ENCODE assay signal across 10 cellular contexts in the genomic region with DNA sequence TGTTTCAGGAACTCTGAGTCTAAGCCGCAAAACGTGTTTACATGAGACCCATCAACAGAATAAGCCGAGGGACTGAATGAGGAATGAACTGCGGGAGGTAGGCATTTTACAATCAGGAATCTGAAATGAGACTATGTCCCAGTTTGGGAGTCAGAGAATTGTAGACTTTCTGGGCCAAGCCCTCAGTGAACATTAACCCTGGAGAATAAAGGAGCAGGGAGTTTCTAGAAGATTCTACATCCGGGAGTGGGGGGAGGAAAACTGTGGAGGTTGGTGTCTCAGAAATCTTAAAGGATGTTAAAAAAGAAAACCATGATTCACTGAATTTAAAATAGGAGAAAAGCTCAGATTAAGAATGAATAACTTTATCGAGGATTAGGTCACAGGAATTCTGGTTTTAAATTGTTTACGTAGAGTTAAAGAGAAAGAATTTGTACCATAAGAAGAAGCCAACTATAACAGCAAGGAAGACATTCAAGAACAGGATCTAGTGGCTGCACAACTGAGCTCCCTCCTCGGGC. TPM values are rescaled to one million over a fixed set of nuclear protein-coding genes. Genes with fewer than 3 reads are reported as not detected.
DNase-seq lines count a peak whose midpoint lies in the region; FAIRE-seq and TF ChIP-seq lines count a peak whose summit lies in the region.
"Had no signal": no experiment of that assay in that cellular context is flagged by ENCODE, and none has a peak within 500 bp of the region (broad histone marks: within the 10 kb centered on the region; RNA-seq: fewer than 3 reads in every experiment).

No MANE protein-coding gene starts in this region.

- no peak overlapping the region for H3K14ac ChIP-seq in H1 (ENCODE audit: insufficient read length)

- no peak for TF ChIP-seq CTCF in H1 (IDR thresholded peaks at IDR 0.05; ENCODE audit: control extremely low read depth in 1 of 3, insufficient read depth in 1 of 3, low read depth in 1 of 3, low read length in 3 of 3)
- TF ChIP-seq CTCF in mesothelial cell of epicardium (IDR thresholded peaks at IDR 0.05; ENCODE audit: unreplicated experiment): no peak
- TF ChIP-seq CTCF in transverse colon (IDR thresholded peaks at IDR 0.05): no peak

- peaks cover 4% of the 10 kb centered on the region; the same call in 1 of the 2 replicates for H3K23me2 ChIP-seq in H1 (ENCODE audit: low read depth, low read length)

- H3K56ac ChIP-seq in H1 (replicated peaks; ENCODE audit: insufficient read length, low read depth, low read length): no peak overlapping the region

- peaks cover 10% of the 10 kb centered on the region for H3K27me3 Mint-ChIP-seq in mesothelial cell of epicardium (ENCODE audit: low read depth)
- peaks cover 4% of the 10 kb centered on the region for H3K27me3 Mint-ChIP-seq in activated CD4-positive, alpha-beta T cell treated with anti-CD3 and anti-CD28 coated beads, Interleukin-2, amount 10 ng/mL, durations not matched to agents 24 days and 14 days

- peaks cover 33% of the 10 kb centered on the region for H3K4me1 Mint-ChIP-seq in mesothelial cell of epicardium
- peaks cover 12% of the 10 kb centered on the region for H3K4me1 Mint-ChIP-seq in activated CD4-positive, alpha-beta T cell treated with anti-CD3 and anti-CD28 coated beads, Interleukin-2, amount 10 ng/mL, durations not matched to agents 24 days and 14 days

- no peak overlapping the region; a peak in 1 of 7 replicates for H3K9ac ChIP-seq in H1 (replicated peaks in 1 of 4; ENCODE audit: extremely low read depth in 1 of 4, low read depth in 3 of 4, low read length in 3 of 4)

- peak overlapping the region; percentile 86 for H3K27ac Mint-ChIP-seq in mesothelial cell of epicardium
- no peak overlapping the region for H3K27ac Mint-ChIP-seq in activated CD4-positive, alpha-beta T cell treated with anti-CD3 and anti-CD28 coated beads, Interleukin-2, amount 10 ng/mL, durations not matched to agents 24 days and 14 days

- H3K27me3 ChIP-seq in H1 (replicated peaks in 1 of 4; ENCODE audit: control insufficient read depth in 3 of 4, extremely low read depth in 1 of 4, insufficient read depth in 3 of 4, low read length in 3 of 4) (peaks cover 0 to 15% (median 13%) of the 10 kb centered on the region in 4 experiments; a peak in 6 of 7 replicates), transverse colon (no peaks in the 10 kb centered on the region)

- CTCF ChIA-PET in H1 (lab: Charles Lee; ENCODE audit: partially characterized antibody): interaction anchor here (0.7 to 1.9 kb wide), 9 partner anchors 10 to 124 kb away, joined by 3 to 14 read pairs (median 3); no protein-coding TSS in a partner anchor

- H2BK12ac ChIP-seq in H1 (ENCODE audit: low read depth, low read length): 0 out of 2 replicates have a peak overlapping the region, but pooled peaks have one; percentile 44

- no peaks in the 10 kb centered on the region for H3K9me3 Mint-ChIP-seq in mesothelial cell of epicardium
- H3K9me3 Mint-ChIP-seq in activated CD4-positive, alpha-beta T cell treated with anti-CD3 and anti-CD28 coated beads, Interleukin-2, amount 10 ng/mL, durations not matched to agents 24 days and 14 days: no peaks in the 10 kb centered on the region

- H4K5ac ChIP-seq in H1 (ENCODE audit: insufficient read length, low read depth, low read length): no peak overlapping the region

- H3K4me1 ChIP-seq in H1 (replicated peaks in 1 of 4; ENCODE audit: control insufficient read depth in 3 of 4, insufficient read depth in 4 of 4, low read length in 3 of 4) (peaks cover 0 to 14% (median 10%) of the 10 kb centered on the region in 4 experiments; a peak in 6 of 7 replicates), transverse colon (peaks cover 26 to 64% (median 46%) of the 10 kb centered on the region in 4 donors)

- intact Hi-C loops in transverse colon (cut with DNase I; ENCODE audit: low total_unique reads): no loop called here
- intact Hi-C loops in activated CD4-positive, alpha-beta T cell treated with anti-CD3 and anti-CD28 coated beads, Interleukin-2, amount 10 ng/mL, durations not matched to agents 24 days and 14 days (cut with micrococcal nuclease): no loop called here

- H2BK15ac ChIP-seq in H1 (ENCODE audit: low read length): no peak overlapping the region

- no peaks in the 10 kb centered on the region for H3K36me3 Mint-ChIP-seq in mesothelial cell of epicardium
- H3K36me3 Mint-ChIP-seq in activated CD4-positive, alpha-beta T cell treated with anti-CD3 and anti-CD28 coated beads, Interleukin-2, amount 10 ng/mL, durations not matched to agents 24 days and 14 days (ENCODE audit: low read depth): no peaks in the 10 kb centered on the region

- TF ChIP-seq EP300 in H1 (IDR thresholded peaks at IDR 0.05; ENCODE audit: borderline replicate concordance in 1 of 2, low read depth in 2 of 2, low read length in 2 of 2) (no peak), transverse colon (IDR thresholded peaks at IDR 0.05; ENCODE audit: low read depth) (no peak)

- peak overlapping the region; percentile 62 for H3K4me3 Mint-ChIP-seq in mesothelial cell of epicardium
- no peak overlapping the region for H3K4me3 Mint-ChIP-seq in activated CD4-positive, alpha-beta T cell treated with anti-CD3 and anti-CD28 coated beads, Interleukin-2, amount 10 ng/mL, durations not matched to agents 24 days and 14 days

- POLR2A ChIA-PET in H1 (lab: Charles Lee; ENCODE audit: partially characterized antibody): interaction anchor here (1.3 kb wide), 1 partner anchor 29 kb away, joined by 3 read pairs; no protein-coding TSS in a partner anchor

- no peak for FAIRE-seq in H1 (lab: Jason Lieb, UNC)

- TF ChIP-seq POLR2A in H1 (IDR thresholded peaks at IDR 0.05; ENCODE audit: control extremely low read depth in 1 of 2, low read depth in 2 of 2, low read length in 2 of 2): no peak
- no peak for TF ChIP-seq POLR2A in transverse colon (IDR thresholded peaks at IDR 0.05)

- no peaks in the 10 kb centered on the region for H3K79me2 ChIP-seq in H1 (ENCODE audit: control insufficient read depth in 1 of 2, insufficient read depth in 2 of 2, low read length in 2 of 2)

- DNase-seq in DMS153 treated with DMSO at 0.1 percent for 48 hours (lab: John Stamatoyannopoulos, UW; ENCODE audit: unreplicated experiment) (peak; percentile 24), DMS153 (lab: John Stamatoyannopoulos, UW) (no peak), H1 (ENCODE audit: low read depth in 1 of 2, low spot score in 2 of 2) (no peak), mesothelial cell of epicardium (ENCODE audit: low spot score in 2 of 2, unreplicated experiment in 2 of 2) (no peak), transverse colon (peak; percentile 50), SW 1271 (lab: John Stamatoyannopoulos, UW) (no peak), ureter (ENCODE audit: low spot score) (no peak)
- no peak for DNase-seq in activated CD4-positive, alpha-beta T cell treated with anti-CD3 and anti-CD28 coated beads, Interleukin-2, amount 10 ng/mL, durations not matched to agents 24 days and 14 days
- DNase-seq: 8988T had no signal

- H3K9me3 ChIP-seq in H1 (ENCODE audit: insufficient read depth in 2 of 2, low read depth in 1 of 2, low read length in 1 of 2) (no peaks in the 10 kb centered on the region), transverse colon (no peaks in the 10 kb centered on the region)

- no peak overlapping the region for H2BK20ac ChIP-seq in H1 (ENCODE audit: low read length)

- no peak overlapping the region for H2AK5ac ChIP-seq in H1 (ENCODE audit: low read depth, low read length)

- H3K18ac ChIP-seq in H1 (ENCODE audit: extremely low read depth, low read length): peak overlapping the region; percentile 48; the same call in 1 of the 2 replicates

- H4K8ac ChIP-seq in H1 (ENCODE audit: extremely low read depth, insufficient read depth, low read length): 0 out of 2 replicates have a peak overlapping the region, but pooled peaks have one; percentile 37

- no peaks in the 10 kb centered on the region for H3K79me1 ChIP-seq in H1 (ENCODE audit: low read depth, low read length)

- H2AFZ ChIP-seq in H1 (ENCODE audit: low read length): peak overlapping the region; percentile 79

- no peaks in the 10 kb centered on the region for H4K20me1 ChIP-seq in H1 (replicated peaks in 1 of 2; ENCODE audit: control insufficient read depth in 1 of 2, insufficient read depth in 2 of 2, low read length in 2 of 2)

- H2BK5ac ChIP-seq in H1 (ENCODE audit: low read depth, low read length): no peak overlapping the region

- H3K4ac ChIP-seq in H1 (replicated peaks; ENCODE audit: insufficient read length, low read depth, low read length): no peak overlapping the region

- H3K4me2 ChIP-seq in H1 (ENCODE audit: insufficient read depth in 1 of 2, low read depth in 2 of 2, low read length in 2 of 2): peak overlapping the region; percentile 84 to 93

- H3K23ac ChIP-seq in H1 (ENCODE audit: insufficient read length): no peak overlapping the region

- H2BK120ac ChIP-seq in H1 (replicated peaks; ENCODE audit: low read depth, low read length): no peak overlapping the region

- TF ChIP-seq RAD21 in H1 (IDR thresholded peaks at IDR 0.05 in 1 of 2, conservative IDR thresholded peaks at IDR 0.05 in 1 of 2; ENCODE audit: low read depth in 2 of 2, low read length in 2 of 2): no peak

- no peak overlapping the region for H4K91ac ChIP-seq in H1 (replicated peaks; ENCODE audit: insufficient read length, low read length)

- H3K27ac ChIP-seq in H1 (ENCODE audit: low read depth, low read length): no peak overlapping the region
- H3K27ac ChIP-seq in transverse colon: peak overlapping the region; percentile 94 to 97 (median 96)

- WGBS in H1 (ENCODE audit: extremely low coverage in 1 of 2, insufficient coverage in 1 of 2, insufficient read length in 1 of 2, insufficient replicate concordance in 2 of 2, low coverage in 1 of 2, low lambda C conversion rate in 2 of 2, missing lambda C conversion rate in 1 of 2), 2 experiments: 75% methylated on average over 8 of the region's 8 CpGs; no CpG with 5 or more reads in 1 of the 2 experiments
- 12 to 31% methylated on average over 7 to 8 of the region's 8 CpGs for WGBS in transverse colon (ENCODE audit: low coverage in 1 of 2), 2 donors

- in situ Hi-C loops in transverse colon (cut with MboI; ENCODE audit: low pct_ligation_motif_present in 1 of 4, low pct_unique_long_range_greater_than_20kb in 1 of 4, low sequenced_read_pairs in 3 of 4): no loop called here

- H3K36me3 ChIP-seq in H1 (ENCODE audit: control insufficient read depth in 2 of 4, insufficient read depth in 4 of 4, low read length in 3 of 4) (no peaks in the 10 kb centered on the region), transverse colon (no peaks in the 10 kb centered on the region)

- H3K4me3 ChIP-seq in H1 (ENCODE audit: extremely low read depth in 1 of 4, insufficient read depth in 2 of 4, low read depth in 3 of 4, low read length in 4 of 4): peak overlapping the region; percentile 11 to 57 (median 36); a peak in 6 of 8 replicates
- H3K4me3 ChIP-seq in transverse colon: peak overlapping the region in 2 of 4 donors; percentile 21 to 39

RNA-seq across cellular contexts. Expression of a gene that starts 18.5 kb away (rescaled TPM):
- 4.8 and 5.5 TPM in 2 replicates for total RNA-seq in H1 (2021; fragmentation: NEBNext Ultra II Directional; extraction: Animal tissue kit (Norgen Biotek cat#: 25700))
- polyA plus RNA-seq in H1 (2011; rRNA removed): 5.3 and 5.9 TPM in 2 replicates
- 5.6 TPM for polyA plus RNA-seq in H1 (2011; cell fraction: cytosol; rRNA removed)
- polyA plus RNA-seq in H1 (2011; cell fraction: nucleus; rRNA removed): 7.7 TPM
- 1.8 to 4.5 TPM (median 3.3 TPM) in 4 replicates for polyA plus RNA-seq in H1 (2012, experiment 1 of 2)
- polyA plus RNA-seq in H1 (2012, experiment 2 of 2): 3.1 TPM
- polyA plus RNA-seq in H1 (2013, experiment 1 of 2): 2.8 TPM
- 3.4 TPM for polyA plus RNA-seq in H1 (2013, experiment 2 of 2)
- polyA minus RNA-seq in H1 (2011; rRNA and poly(A)+ RNA removed): 5.0 and 6.5 TPM in 2 replicates
- polyA minus RNA-seq in H1 (2011; cell fraction: cytosol; rRNA and poly(A)+ RNA removed): 7.0 TPM
- 9.9 TPM for polyA minus RNA-seq in H1 (2011; cell fraction: nucleus; rRNA and poly(A)+ RNA removed)
- total RNA-seq in mesothelial cell of epicardium (6.5 to 8.4 TPM (median 7.3 TPM) in 3 replicates), transverse colon (10 to 100 TPM in 2 of 4 donors, 1 to 10 TPM in 2; 6.1 to 57.5 (median 11.8) TPM), ureter (30.3 TPM)
- 10.5 and 10.7 TPM in 2 replicates for total RNA-seq in activated CD4-positive, alpha-beta T cell treated with anti-CD3 and anti-CD28 coated beads, Interleukin-2, amount 10 ng/mL, durations not matched to agents 24 days and 14 days

RNA-seq across cellular contexts. Expression of a gene that starts 43.6 kb away (rescaled TPM):
- total RNA-seq in H1 (2021; fragmentation: NEBNext Ultra II Directional; extraction: Animal tissue kit (Norgen Biotek cat#: 25700)): not detected in 2 replicates
- polyA plus RNA-seq in H1 (2011; rRNA removed): not detected in 2 replicates
- not detected for polyA plus RNA-seq in H1 (2011; cell fraction: cytosol; rRNA removed)
- not detected for polyA plus RNA-seq in H1 (2011; cell fraction: nucleus; rRNA removed)
- polyA plus RNA-seq in H1 (2012, experiment 1 of 2): not detected in 4 replicates
- not detected for polyA plus RNA-seq in H1 (2012, experiment 2 of 2)
- polyA plus RNA-seq in H1 (2013, experiment 1 of 2): 0.02 TPM
- polyA plus RNA-seq in H1 (2013, experiment 2 of 2): not detected
- polyA minus RNA-seq in H1 (2011; rRNA and poly(A)+ RNA removed): not detected in 2 replicates
- not detected for polyA minus RNA-seq in H1 (2011; cell fraction: cytosol; rRNA and poly(A)+ RNA removed)
- polyA minus RNA-seq in H1 (2011; cell fraction: nucleus; rRNA and poly(A)+ RNA removed): not detected
- not detected in 3 replicates for total RNA-seq in mesothelial cell of epicardium
- total RNA-seq in transverse colon: not detected
- not detected in 2 replicates for total RNA-seq in activated CD4-positive, alpha-beta T cell treated with anti-CD3 and anti-CD28 coated beads, Interleukin-2, amount 10 ng/mL, durations not matched to agents 24 days and 14 days
- total RNA-seq in ureter: not detected
- total RNA-seq: mononuclear cell had no signal

Comparison
In these comparisons a context has a peak if more than half of its experiments do, and no peak if none do; other contexts are left out.
1. DNase-seq: peak in DMS153 treated with DMSO at 0.1 percent for 48 hours (single experiment) and transverse colon (single experiment); none in DMS153 (single experiment), H1 (0 of 2), mesothelial cell of epicardium (0 of 2), SW 1271 (0 of 2), activated CD4-positive, alpha-beta T cell treated with anti-CD3 and anti-CD28 coated beads, Interleukin-2, amount 10 ng/mL, durations not matched to agents 24 days and 14 days (single experiment) and ureter (single experiment).